ENCODE assay signal across 9 cellular contexts in the genomic region with DNA sequence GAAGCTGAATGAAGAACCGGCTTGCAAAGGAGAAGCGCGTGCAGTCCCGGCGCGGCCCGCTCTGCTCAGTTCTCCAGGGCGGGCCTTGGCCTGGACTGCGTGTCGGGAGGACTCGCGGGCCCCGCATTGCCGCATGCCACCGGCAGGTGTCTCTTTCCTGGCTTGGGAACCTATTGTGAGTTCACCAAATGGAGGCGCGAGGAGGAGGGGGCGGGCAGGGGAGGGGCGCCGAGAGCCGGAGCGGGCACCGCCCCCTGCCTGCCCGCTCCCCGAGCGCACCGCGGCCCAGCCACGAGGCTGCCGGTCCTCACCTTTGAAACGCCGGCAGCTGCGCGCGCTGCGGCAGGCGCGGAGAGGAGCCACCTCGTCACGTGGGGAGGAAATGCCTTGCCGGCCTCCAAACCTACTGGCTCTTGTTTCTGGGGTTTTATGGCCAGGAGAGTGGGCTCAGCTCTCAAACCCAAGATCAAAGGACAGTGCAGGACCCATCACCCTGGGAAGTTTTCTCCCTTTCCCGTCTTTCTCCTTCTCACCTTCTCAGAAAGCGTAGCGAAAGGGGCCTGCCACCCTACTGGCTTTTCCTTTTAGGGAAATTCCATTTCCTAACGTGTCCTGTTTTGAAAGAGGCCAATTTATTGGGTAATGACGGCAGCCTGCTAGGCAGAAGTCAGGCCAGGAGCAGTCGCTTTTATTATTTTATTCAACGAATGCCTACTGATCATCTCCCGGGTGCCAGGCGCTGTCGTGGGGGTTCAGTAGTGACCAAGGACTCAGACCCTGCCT. TPM values are rescaled to one million over a fixed set of nuclear protein-coding genes. Genes with fewer than 3 reads are reported as not detected.
A peak's percentile ranks its signal among the peaks of the same experiment; 100 is the strongest.
DNase-seq lines count a peak whose midpoint lies in the region; ATAC-seq and TF ChIP-seq lines count a peak whose summit lies in the region.
"Had no signal": no experiment of that assay in that cellular context is flagged by ENCODE, and none has a peak within 500 bp of the region (broad histone marks: within the 10 kb centered on the region; RNA-seq: fewer than 3 reads in every experiment).

No MANE protein-coding gene starts in this region.

- DNase-seq in NCI-H2227 (lab: John Stamatoyannopoulos, UW; ENCODE audit: unreplicated experiment) (peak; percentile 39), NCI-H2227 treated with DMSO at 0.1 percent for 48 hours (lab: John Stamatoyannopoulos, UW) (no peak), NOMO-1 (lab: John Stamatoyannopoulos, UW; ENCODE audit: unreplicated experiment in 2 of 2) (peak; percentile 92 to 95), esophagus muscularis mucosa (ENCODE audit: extremely low spot score) (peak; percentile 98)
- DNase-seq in activated T-cell treated with anti-CD3 and anti-CD28 coated beads, Interleukin-2, amount 50 U/mL, for 48 hours = peak; percentile 96 to 97
- peak; percentile 82 for DNase-seq in stimulated activated CD8-positive, alpha-beta memory T cell treated with anti-CD3 and anti-CD28 coated beads, Interleukin-7, amount 100 ng/mL, for 24 hours (ENCODE audit: low read depth)
- DNase-seq: DND-41 had no signal

- intact Hi-C loops in esophagus muscularis mucosa (cut with DNase I) = loop anchor here (5.0 to 10.0 kb wide), 3 partner anchors 54 to 456 kb away; a partner anchor contains a TSS

- WGBS in esophagus muscularis mucosa = 22% methylated on average over 33 of the region's 51 CpGs

- peak overlapping the region; percentile 7 for H3K9ac ChIP-seq in muscle layer of colon (ENCODE audit: low read length)

- H3K4me3 ChIP-seq in esophagus muscularis mucosa = peak overlapping the region; percentile 48 to 52 (median 50)
- H3K4me3 ChIP-seq in muscle layer of colon (ENCODE audit: low read depth in 1 of 2, low read length in 2 of 2) = peak overlapping the region; percentile 16 to 23

- peak; percentile 88 for ATAC-seq in HG03039 (IDR thresholded peaks at IDR 0.05; ENCODE audit: unreplicated experiment)

- peak overlapping the region; percentile 81 to 91 (median 86) for H3K27ac ChIP-seq in esophagus muscularis mucosa (replicated peaks in 1 of 4)
- peak overlapping the region; percentile 96 for H3K27ac ChIP-seq in muscle layer of colon (ENCODE audit: low read depth, low read length)

- TF ChIP-seq EP300 in esophagus muscularis mucosa (IDR thresholded peaks at IDR 0.05) = no peak

- peaks cover 11 to 49% (median 36%) of the 10 kb centered on the region in 4 donors for H3K4me1 ChIP-seq in esophagus muscularis mucosa
- H3K4me1 ChIP-seq in muscle layer of colon (ENCODE audit: insufficient read depth, low read length) = peaks cover 18% of the 10 kb centered on the region

- no peaks in the 10 kb centered on the region for H3K36me3 ChIP-seq in esophagus muscularis mucosa
- no peaks in the 10 kb centered on the region for H3K36me3 ChIP-seq in muscle layer of colon (ENCODE audit: insufficient read depth, low read length)

- H3K27me3 ChIP-seq in esophagus muscularis mucosa (no peaks in the 10 kb centered on the region), muscle layer of colon (ENCODE audit: control insufficient read depth in 1 of 2, insufficient read depth in 2 of 2, low read length in 2 of 2) (no peaks in the 10 kb centered on the region)

- TF ChIP-seq POLR2A in esophagus muscularis mucosa (IDR thresholded peaks at IDR 0.05; ENCODE audit: low read depth) = no peak

- no peaks in the 10 kb centered on the region for H3K9me3 ChIP-seq in esophagus muscularis mucosa
- no peaks in the 10 kb centered on the region for H3K9me3 ChIP-seq in muscle layer of colon (ENCODE audit: low read length)

- peak; percentile 85 to 96 (median 96) for TF ChIP-seq CTCF in esophagus muscularis mucosa (IDR thresholded peaks at IDR 0.05)

RNA-seq across cellular contexts. Expression of a gene that starts 13.8 kb away (rescaled TPM):
- under 1 TPM in 1 of 4 donors, not detected in 3; 0.39 TPM for total RNA-seq in esophagus muscularis mucosa

RNA-seq across cellular contexts. Expression of a gene that starts 57.2 kb away (rescaled TPM):
- 100 to 1,000 TPM; 169 to 229 (median 218) TPM for total RNA-seq in esophagus muscularis mucosa
